14 cellular contexts compared by ENCODE assay signal in the genomic region with DNA sequence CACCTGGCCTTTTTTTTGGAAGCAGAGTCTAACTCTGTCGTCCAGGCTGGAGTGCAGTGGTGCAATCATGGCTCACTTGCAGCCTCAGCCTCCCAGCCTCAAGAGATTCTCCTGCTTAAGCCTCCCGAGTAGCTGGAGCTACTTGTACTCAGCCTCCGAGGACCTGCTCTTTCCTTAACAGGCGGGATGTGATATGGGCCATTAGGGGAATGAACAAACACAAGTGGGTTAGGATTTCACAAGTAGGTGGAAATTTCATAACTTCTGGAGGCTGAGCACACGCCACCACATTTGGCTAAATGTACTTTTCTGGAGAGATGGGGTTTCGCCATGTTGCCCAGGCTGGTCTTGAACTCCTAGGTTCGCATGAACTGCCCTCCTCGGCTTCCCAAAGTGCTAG. TPM values are rescaled to one million over a fixed set of nuclear protein-coding genes. Genes with fewer than 3 reads are reported as not detected.
DNase-seq lines count a peak whose midpoint lies in the region; ATAC-seq and TF ChIP-seq lines count a peak whose summit lies in the region.
"Had no signal": no experiment of that assay in that cellular context is flagged by ENCODE, and none has a peak within 500 bp of the region (broad histone marks: within the 10 kb centered on the region; RNA-seq: fewer than 3 reads in every experiment).

No MANE protein-coding gene starts in this region.

- no peaks in the 10 kb centered on the region for H3K36me3 ChIP-seq in testis (ENCODE audit: low read depth, missing control alignments)

- DNase-seq in AML-193 (lab: John Stamatoyannopoulos, UW) (peak; percentile 85 to 86), amniotic epithelial cell (ENCODE audit: low read depth) (peak; percentile 91), NCI-H1930 (lab: John Stamatoyannopoulos, UW) (no peak), testis (no peak)
- no peak for DNase-seq in natural killer cell treated with Interleukin-12 subunit alpha and Interleukin-12 subunit beta and Interleukin-15 and Interleukin-18, amount 100 ng/mL, for 72 hours (ENCODE audit: low spot score)
- DNase-seq in activated CD4-positive, alpha-beta memory T cell treated with anti-CD3 and anti-CD28 coated beads for 36 hours, result no peak
- DNase-seq: BE2C, head of caudate nucleus, NCI-H2171, occipital lobe, PC-9 had no signal

- H3K9me3 ChIP-seq in testis, result no peaks in the 10 kb centered on the region
- H3K9me3 ChIP-seq: BE2C had no signal

- 85 to 92% methylated on average over 5 to 8 of the region's 8 CpGs for WGBS in testis, 2 donors

- H3K4me3 ChIP-seq in testis, result no peak overlapping the region
- H3K4me3 ChIP-seq: PC-9 had no signal

- no peaks in the 10 kb centered on the region for H3K27me3 Mint-ChIP-seq in IgD-negative memory B cell
- H3K27me3 Mint-ChIP-seq in natural killer cell treated with Interleukin-12 subunit alpha and Interleukin-12 subunit beta and Interleukin-15 and Interleukin-18, amount 100 ng/mL, for 72 hours, result no peaks in the 10 kb centered on the region
- H3K27me3 Mint-ChIP-seq in activated CD4-positive, alpha-beta memory T cell treated with anti-CD3 and anti-CD28 coated beads for 36 hours, result no peaks in the 10 kb centered on the region

- H3K36me3 Mint-ChIP-seq in IgD-negative memory B cell, result no peaks in the 10 kb centered on the region
- H3K36me3 Mint-ChIP-seq in natural killer cell treated with Interleukin-12 subunit alpha and Interleukin-12 subunit beta and Interleukin-15 and Interleukin-18, amount 100 ng/mL, for 72 hours, result no peaks in the 10 kb centered on the region
- H3K36me3 Mint-ChIP-seq in activated CD4-positive, alpha-beta memory T cell treated with anti-CD3 and anti-CD28 coated beads for 36 hours, result peaks cover 3% of the 10 kb centered on the region

- ATAC-seq in natural killer cell treated with Interleukin-12 subunit alpha and Interleukin-12 subunit beta and Interleukin-15 and Interleukin-18, amount 100 ng/mL, for 72 hours, result no peak
- no peak for ATAC-seq in GM18858 (IDR thresholded peaks at IDR 0.05; ENCODE audit: unreplicated experiment)

- H3K4me1 ChIP-seq in testis, result peaks cover 38% of the 10 kb centered on the region

- no peaks in the 10 kb centered on the region for H3K27me3 ChIP-seq in testis
- H3K27me3 ChIP-seq: BE2C had no signal

- H3K4me3 Mint-ChIP-seq in IgD-negative memory B cell, result peak overlapping the region in 1 of 4 donors; percentile 44
- no peak overlapping the region for H3K4me3 Mint-ChIP-seq in natural killer cell treated with Interleukin-12 subunit alpha and Interleukin-12 subunit beta and Interleukin-15 and Interleukin-18, amount 100 ng/mL, for 72 hours
- no peak overlapping the region for H3K4me3 Mint-ChIP-seq in activated CD4-positive, alpha-beta memory T cell treated with anti-CD3 and anti-CD28 coated beads for 36 hours
- H3K4me3 Mint-ChIP-seq: T-helper 1 cell treated with Interleukin-12 subunit alpha and Interleukin-12 subunit beta and Interleukin-4 antibody, amounts not matched to agents 30 μg/mL and 1 μg/mL, for 36 hours had no signal

- intact Hi-C loops in activated CD4-positive, alpha-beta memory T cell treated with anti-CD3 and anti-CD28 coated beads for 36 hours (cut with micrococcal nuclease), result no loop called here
- intact Hi-C loops in testis (cut with DNase I; ENCODE audit: low total_unique reads), result no loop called here

- H3K4me1 Mint-ChIP-seq in IgD-negative memory B cell, result peaks cover 9 to 13% (median 10%) of the 10 kb centered on the region in 3 donors
- H3K4me1 Mint-ChIP-seq in natural killer cell treated with Interleukin-12 subunit alpha and Interleukin-12 subunit beta and Interleukin-15 and Interleukin-18, amount 100 ng/mL, for 72 hours (ENCODE audit: low read depth in 2 of 2), result peaks cover 10 to 25% of the 10 kb centered on the region in 2 donors
- H3K4me1 Mint-ChIP-seq in activated CD4-positive, alpha-beta memory T cell treated with anti-CD3 and anti-CD28 coated beads for 36 hours (ENCODE audit: low read depth), result peaks cover 39% of the 10 kb centered on the region

- H3K27ac ChIP-seq in testis, result peak overlapping the region in 1 of 2 donors; percentile 64
- H3K27ac ChIP-seq: PC-9 had no signal

- no peaks in the 10 kb centered on the region for H3K9me3 Mint-ChIP-seq in IgD-negative memory B cell
- H3K9me3 Mint-ChIP-seq in natural killer cell treated with Interleukin-12 subunit alpha and Interleukin-12 subunit beta and Interleukin-15 and Interleukin-18, amount 100 ng/mL, for 72 hours, result no peaks in the 10 kb centered on the region
- H3K9me3 Mint-ChIP-seq in activated CD4-positive, alpha-beta memory T cell treated with anti-CD3 and anti-CD28 coated beads for 36 hours, result no peaks in the 10 kb centered on the region
- H3K9me3 Mint-ChIP-seq: T-helper 1 cell treated with Interleukin-12 subunit alpha and Interleukin-12 subunit beta and Interleukin-4 antibody, amounts not matched to agents 30 μg/mL and 1 μg/mL, for 36 hours had no signal

- CTCF ChIA-PET in activated CD4-positive, alpha-beta memory T cell treated with anti-CD3 and anti-CD28 coated beads for 36 hours (lab: Charles Lee), result interaction anchor here (0.6 to 2.1 kb wide), 7 partner anchors 12 to 203 kb away, joined by 3 to 5 read pairs (median 3); no protein-coding TSS in a partner anchor

- no peak for TF ChIP-seq POLR2A in testis (IDR thresholded peaks at IDR 0.05)

- TF ChIP-seq CTCF in testis (IDR thresholded peaks at IDR 0.05), result no peak

- peak overlapping the region in 2 of 3 donors; percentile 51 to 59 for H3K27ac Mint-ChIP-seq in IgD-negative memory B cell
- H3K27ac Mint-ChIP-seq in natural killer cell treated with Interleukin-12 subunit alpha and Interleukin-12 subunit beta and Interleukin-15 and Interleukin-18, amount 100 ng/mL, for 72 hours, result peak overlapping the region; percentile 18 to 29
- no peak overlapping the region for H3K27ac Mint-ChIP-seq in activated CD4-positive, alpha-beta memory T cell treated with anti-CD3 and anti-CD28 coated beads for 36 hours
- H3K27ac Mint-ChIP-seq: T-helper 1 cell treated with Interleukin-12 subunit alpha and Interleukin-12 subunit beta and Interleukin-4 antibody, amounts not matched to agents 30 μg/mL and 1 μg/mL, for 36 hours had no signal

- POLR2A ChIA-PET in activated CD4-positive, alpha-beta memory T cell treated with anti-CD3 and anti-CD28 coated beads for 36 hours (lab: Charles Lee), result interaction anchor here (0.6 kb wide), 1 partner anchor 159 kb away, joined by 3 read pairs; no protein-coding TSS in a partner anchor

RNA-seq across cellular contexts. Expression of gene PAM16, which starts 4.1 kb away (rescaled TPM):
- polyA plus RNA-seq in IgD-negative memory B cell (40.4 TPM), testis (ENCODE audit: insufficient read depth, low read depth, low replicate concordance) (61.8 TPM)
- total RNA-seq in natural killer cell treated with Interleukin-12 subunit alpha and Interleukin-12 subunit beta and Interleukin-15 and Interleukin-18, amount 100 ng/mL, for 72 hours, result 100 to 1,000 TPM in 1 of 2 donors, 10 to 100 TPM in 1; 59.0 to 114 TPM
- 10 to 100 TPM; 52.8 to 63.4 TPM for total RNA-seq in activated CD4-positive, alpha-beta memory T cell treated with anti-CD3 and anti-CD28 coated beads for 36 hours
- 100 to 1,000 TPM; 126 to 148 TPM for total RNA-seq in testis

RNA-seq across cellular contexts. Expression of gene VASN, which starts 24.6 kb away (rescaled TPM):
- 0.45 TPM for polyA plus RNA-seq in IgD-negative memory B cell
- total RNA-seq in natural killer cell treated with Interleukin-12 subunit alpha and Interleukin-12 subunit beta and Interleukin-15 and Interleukin-18, amount 100 ng/mL, for 72 hours, result under 1 TPM in 1 of 2 donors, not detected in 1; 0.33 TPM
- total RNA-seq in activated CD4-positive, alpha-beta memory T cell treated with anti-CD3 and anti-CD28 coated beads for 36 hours, result under 1 TPM in 1 of 2 experiments, not detected in 1; 0.07 TPM
- 100 to 1,000 TPM; 103 to 125 TPM for total RNA-seq in testis
- 33.9 TPM for polyA plus RNA-seq in testis (ENCODE audit: insufficient read depth, low read depth, low replicate concordance)

RNA-seq across cellular contexts. Expression of gene GLIS2, which starts 31.1 kb away (rescaled TPM):
- polyA plus RNA-seq in IgD-negative memory B cell (not detected), testis (ENCODE audit: insufficient read depth, low read depth, low replicate concordance) (15.0 TPM)
- under 1 TPM; 0.31 to 0.43 TPM for total RNA-seq in natural killer cell treated with Interleukin-12 subunit alpha and Interleukin-12 subunit beta and Interleukin-15 and Interleukin-18, amount 100 ng/mL, for 72 hours
- under 1 TPM; 0.52 to 0.68 TPM for total RNA-seq in activated CD4-positive, alpha-beta memory T cell treated with anti-CD3 and anti-CD28 coated beads for 36 hours
- total RNA-seq in testis, result 1 to 10 TPM; 4.8 to 6.7 TPM

Comparison
In these comparisons a context has a peak if more than half of its experiments do, and no peak if none do; other contexts are left out.
1. DNase-seq: peak in AML-193 (2 of 2) and amniotic epithelial cell (single experiment); none in natural killer cell treated with Interleukin-12 subunit alpha and Interleukin-12 subunit beta and Interleukin-15 and Interleukin-18, amount 100 ng/mL, for 72 hours (single experiment), activated CD4-positive, alpha-beta memory T cell treated with anti-CD3 and anti-CD28 coated beads for 36 hours (single experiment), NCI-H1930 (0 of 2) and testis (single experiment).
2. RNA of gene VASN, which starts 24.6 kb away (total RNA-seq): 103 to 125 TPM in testis; 0.33 TPM in natural killer cell treated with Interleukin-12 subunit alpha and Interleukin-12 subunit beta and Interleukin-15 and Interleukin-18, amount 100 ng/mL, for 72 hours and 0.07 TPM in activated CD4-positive, alpha-beta memory T cell treated with anti-CD3 and anti-CD28 coated beads for 36 hours; every median in the first group is over 10 times any median in the second.